ENCODE assay signal across 8 cellular contexts in the genomic region with DNA sequence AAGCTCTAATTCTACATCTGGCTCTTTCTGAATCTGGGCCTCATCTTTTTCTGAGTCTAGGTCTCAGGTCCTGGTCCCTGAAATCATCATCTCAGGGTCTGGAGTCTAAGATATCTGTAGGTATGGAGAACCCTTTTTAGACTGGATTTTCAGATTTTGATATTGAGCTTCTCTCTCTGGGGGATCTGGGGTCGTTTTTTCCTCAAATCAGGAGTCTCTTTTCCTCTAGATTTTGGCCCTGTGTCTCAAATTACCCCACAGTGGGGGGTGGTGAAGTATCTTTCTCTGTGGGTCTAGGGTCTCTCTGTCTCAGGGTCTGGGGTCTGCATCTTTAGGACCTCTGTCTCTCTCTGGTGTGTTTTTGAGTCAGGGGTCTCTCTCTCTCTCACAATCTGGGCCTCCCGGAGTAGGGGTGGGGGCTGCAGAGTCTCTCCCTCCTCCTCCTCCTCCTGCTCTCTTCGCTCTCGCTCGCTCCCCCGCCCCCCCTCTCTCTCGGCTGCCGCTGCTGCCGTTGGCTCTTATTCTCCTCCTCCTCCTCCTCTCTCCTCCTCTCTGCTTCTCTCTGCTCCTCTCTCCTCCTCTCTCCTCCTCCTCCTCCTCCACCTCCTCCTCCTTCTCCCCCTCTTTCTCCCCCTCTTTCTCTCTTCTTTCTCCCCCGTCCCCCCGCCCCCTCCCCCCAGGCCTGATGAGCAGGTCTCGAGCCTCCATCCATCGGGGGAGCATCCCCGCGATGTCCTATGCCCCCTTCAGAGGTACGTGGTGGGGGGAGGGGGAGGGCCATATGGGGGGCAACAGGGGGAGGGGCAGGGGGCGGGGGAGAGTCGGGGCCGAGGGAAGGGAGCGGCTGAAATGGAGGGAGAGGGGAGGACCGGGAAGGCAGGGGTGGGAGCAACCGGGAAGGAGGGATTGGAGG. TPM values are rescaled to one million over a fixed set of nuclear protein-coding genes. Genes with fewer than 3 reads are reported as not detected.
DNase-seq lines count a peak whose midpoint lies in the region; ATAC-seq and TF ChIP-seq lines count a peak whose summit lies in the region.

A gene (plus strand): TSS at position 486 of the 913 bp plus-strand sequence. CDS start 200 bp downstream, at position 686.

- H2AFZ ChIP-seq in neural cell (ENCODE audit: low read depth, low read length), result peak within 1 kb of the TSS; percentile 29

- DNase-seq in AG04450 (ENCODE audit: low read depth, low spot score), result peak; percentile 36
- DNase-seq in M059J (ENCODE audit: low read depth), result peak; percentile 61
- DNase-seq in activated T-cell treated with anti-CD3 and anti-CD28 coated beads for 4 hours, result peak; percentile 47
- peak; percentile 49 for DNase-seq in fibroblast of mammary gland (ENCODE audit: low read depth)
- DNase-seq in NCI-H2029 treated with DMSO at 0.1 percent for 48 hours (lab: John Stamatoyannopoulos, UW), result no peak

- H3K9me2 ChIP-seq in neural cell (ENCODE audit: insufficient read depth, low read length), result no peaks in the 10 kb centered on the region

- peaks cover 4% of the 10 kb centered on the region for H3K36me3 ChIP-seq in neural cell (ENCODE audit: insufficient read depth, low read length)

- H3K27me3 ChIP-seq in AG04450 (ENCODE audit: control insufficient read depth, insufficient read depth, low read length) (no peaks in the 10 kb centered on the region), neural cell (ENCODE audit: insufficient read depth, low read depth, low read length) (no peaks in the 10 kb centered on the region)

- no peaks in the 10 kb centered on the region for H3K9me3 ChIP-seq in AG04450 (ENCODE audit: control insufficient read depth, insufficient read depth, low read length)
- H3K9me3 ChIP-seq in neural cell (ENCODE audit: low read length), result no peaks in the 10 kb centered on the region

- TF ChIP-seq CTCF in AG04450 (IDR thresholded peaks at IDR 0.05; ENCODE audit: low read depth, low read length) (no peak), fibroblast of mammary gland (conservative IDR thresholded peaks at IDR 0.05; ENCODE audit: control insufficient read depth, insufficient read depth, low read depth, low read length) (no peak), neural cell (IDR thresholded peaks at IDR 0.05; ENCODE audit: poor library complexity, severe bottlenecking) (no peak)

- H3K9ac ChIP-seq in neural cell (ENCODE audit: low read length), result peak within 1 kb of the TSS; percentile 93

- no peak for TF ChIP-seq RAD21 in neural cell (conservative IDR thresholded peaks at IDR 0.05)

- peaks cover 59% of the 10 kb centered on the region for H3K79me2 ChIP-seq in neural cell (replicated peaks; ENCODE audit: insufficient read depth, low read length)

- CTCF ChIA-PET in AG04450 (lab: Charles Lee), result interaction anchor here (1.0 to 2.5 kb wide), 2 partner anchors 9 to 29 kb away, joined by 3 to 15 read pairs; no protein-coding TSS in a partner anchor

- no peak for ATAC-seq in HG02938 (IDR thresholded peaks at IDR 0.05; ENCODE audit: unreplicated experiment)
- no peak for ATAC-seq in GM21526 (IDR thresholded peaks at IDR 0.05; ENCODE audit: low FRiP score, unreplicated experiment)

- POLR2A ChIA-PET in AG04450 (lab: Yijun Ruan, JAX), result interaction anchor here (0.7 kb wide), 1 partner anchor 60 kb away, joined by 7 read pairs; no protein-coding TSS in a partner anchor

- H3K27ac ChIP-seq in AG04450 (ENCODE audit: low read depth, low read length) (peak within 1 kb of the TSS; percentile 95), neural cell (ENCODE audit: low read length) (peak within 1 kb of the TSS; percentile 99)

- peak; percentile 39 for TF ChIP-seq EP300 in neural cell (conservative IDR thresholded peaks at IDR 0.05; ENCODE audit: poor library complexity, severe bottlenecking)

- H3K4me3 ChIP-seq in AG04450 (ENCODE audit: low read depth, low read length), result peak within 1 kb of the TSS; percentile 64
- peak within 1 kb of the TSS; percentile 47 for H3K4me3 ChIP-seq in fibroblast of mammary gland (ENCODE audit: control insufficient read depth, low read depth, low read length)
- peak within 1 kb of the TSS; percentile 87 for H3K4me3 ChIP-seq in neural cell (ENCODE audit: low read length)

- no peaks in the 10 kb centered on the region for H4K20me1 ChIP-seq in neural cell (ENCODE audit: insufficient read depth)

- H3F3A ChIP-seq in neural cell (ENCODE audit: insufficient read depth, low read length, poor library complexity, severe bottlenecking), result peaks cover 14% of the 10 kb centered on the region

- H3K4me2 ChIP-seq in neural cell (ENCODE audit: low read length), result peak within 1 kb of the TSS; percentile 99

TF ChIP-seq in neural cell, 6 proteins besides CTCF, POLR2A, EP300 and RAD21:
- peak; percentile 65 for TF ChIP-seq POLR2AphosphoS5 (IDR thresholded peaks at IDR 0.05)
- TF ChIP-seq MXI1 (conservative IDR thresholded peaks at IDR 0.05; ENCODE audit: poor library complexity, severe bottlenecking), result peak; percentile 14
- no peak for TF ChIP-seq EZH2 (IDR thresholded peaks at IDR 0.05; ENCODE audit: borderline replicate concordance, insufficient read depth, low read length, poor library complexity, severe bottlenecking)
- no peak for TF ChIP-seq SMC3 (conservative IDR thresholded peaks at IDR 0.05; ENCODE audit: poor library complexity)

RNA-seq across cellular contexts. Expression of the gene that starts here (rescaled TPM):
- polyA plus RNA-seq in AG04450 (2011; rRNA removed) (5.3 and 6.5 TPM in 2 replicates), neural cell (4.3 and 5.9 TPM in 2 replicates)
- polyA minus RNA-seq in AG04450 (2011; rRNA and poly(A)+ RNA removed), result 7.9 and 9.1 TPM in 2 replicates
- total RNA-seq in M059J (2014; rRNA removed; shearing (Covaris generic)), result 2.5 and 5.7 TPM in 2 replicates
- 24.0 and 24.1 TPM in 2 replicates for polyA minus RNA-seq in neural cell
